31 cellular contexts compared by ENCODE assay signal in the genomic region with DNA sequence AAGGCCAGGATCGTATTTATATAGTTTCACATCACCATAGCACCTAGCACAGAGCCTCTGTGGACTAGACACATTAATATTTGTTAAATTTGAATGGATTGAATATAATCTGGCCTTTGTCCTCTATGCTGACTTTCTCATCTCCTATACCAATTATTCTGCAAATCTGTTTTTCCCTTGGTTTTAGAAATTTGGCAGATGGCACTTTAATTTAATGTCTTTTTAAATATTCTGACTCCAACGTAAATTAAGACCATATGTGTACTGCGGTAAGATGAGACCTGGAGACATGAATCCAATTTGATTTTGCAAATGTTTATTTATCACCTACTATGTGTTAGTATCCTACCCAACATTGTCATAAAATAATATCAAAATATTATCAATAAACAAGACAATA.
"Had no signal": no experiment of that assay in that cellular context is flagged by ENCODE, and none has a peak within 500 bp of the region (broad histone marks: within the 10 kb centered on the region; RNA-seq: fewer than 3 reads in every experiment).

No MANE protein-coding gene starts in this region.

- H3K9me3 ChIP-seq: adrenal gland, MG63, SJCRH30 had no signal

- H3K27me3 ChIP-seq: adrenal gland, MG63, SJCRH30 had no signal

- H3K4me1 ChIP-seq: adrenal gland, SJCRH30 had no signal

- H3K27ac ChIP-seq: adrenal gland, SJCRH30, WERI-Rb-1 had no signal

- H3K36me3 ChIP-seq: adrenal gland, MG63, SJCRH30, WERI-Rb-1 had no signal

- H3K4me3 ChIP-seq: adrenal gland, MG63, SJCRH30 had no signal

- DNase-seq: activated CD4-positive, alpha-beta memory T cell treated with anti-CD3 and anti-CD28 coated beads, Interleukin-2, amount 10 ng/mL, durations not matched to agents 7 days and 5 days; activated CD4-positive, alpha-beta T cell treated with anti-CD3 and anti-CD28 coated beads for 1 hour; activated CD4-positive, alpha-beta T cell treated with anti-CD3 and anti-CD28 coated beads for 48 hours; activated CD4-positive, CD25-positive, alpha-beta regulatory T cell; activated CD8-positive, alpha-beta memory T cell treated with anti-CD3 and anti-CD28 coated beads for 24 hours; activated CD8-positive, alpha-beta memory T cell treated with anti-CD3 and anti-CD28 coated beads, Interleukin-2, amount 10 ng/mL, durations not matched to agents 7 days and 5 days; activated CD8-positive, alpha-beta memory T cell treated with anti-CD3 and anti-CD28 coated beads, Interleukin-2, amount 50 U/mL, for 48 hours; activated gamma-delta T cell; activated naive CD4-positive, alpha-beta T cell treated with Interleukin-2 at 50 U/mL for 16 hours; activated T-cell treated with anti-CD3 and anti-CD28 coated beads, Interleukin-2, amount 50 U/mL, for 72 hours; adrenal gland; caudate nucleus; cerebellar nuclear complex; Kasumi-1; KG1; MG63; NCI-H1048; NCI-H1436; NCI-H187; NCI-H2029 treated with DMSO at 0.1 percent for 48 hours; NCI-H2107; NCI-H345; NCI-H510A; NCI-H526 treated with DMSO at 0.1 percent for 48 hours; NCI-H82; SHP77; SJCRH30; SW 1271; T-helper 1 cell; T1000; WERI-Rb-1 had no signal
